ENCODE assay signal across 20 cellular contexts in the genomic region with DNA sequence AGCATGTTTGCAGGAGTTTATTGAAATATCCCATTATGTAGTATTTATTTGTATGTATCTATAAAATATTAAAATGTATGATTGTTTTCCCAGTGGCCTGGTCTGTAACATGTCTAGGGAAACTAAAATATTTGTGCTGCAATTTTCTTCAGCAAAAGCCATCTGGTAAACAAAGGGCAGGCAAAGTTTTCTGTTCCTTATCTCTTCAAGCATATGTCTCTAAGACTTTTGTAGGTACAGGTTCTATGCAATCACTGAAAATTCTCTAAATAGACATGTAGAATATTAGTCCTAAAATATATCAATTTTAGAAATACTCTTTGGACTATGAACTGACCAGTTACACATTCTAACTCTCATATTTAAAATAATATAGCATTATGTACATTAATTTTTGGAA.
DNase-seq lines count a peak whose midpoint lies in the region; ATAC-seq, FAIRE-seq and TF ChIP-seq lines count a peak whose summit lies in the region.
"Had no signal": no experiment of that assay in that cellular context is flagged by ENCODE, and none has a peak within 500 bp of the region (broad histone marks: within the 10 kb centered on the region; RNA-seq: fewer than 3 reads in every experiment).

No MANE protein-coding gene starts in this region.

- POLR2A ChIA-PET in activated CD4-positive, alpha-beta memory T cell treated with anti-CD3 and anti-CD28 coated beads for 36 hours (lab: Charles Lee) = no interaction called here

- H3K9me3 Mint-ChIP-seq in activated CD4-positive, alpha-beta memory T cell treated with anti-CD3 and anti-CD28 coated beads for 36 hours = peaks cover 4% of the 10 kb centered on the region

- ATAC-seq in right lobe of liver = no peak

- no peaks in the 10 kb centered on the region for H3K36me3 Mint-ChIP-seq in activated CD4-positive, alpha-beta memory T cell treated with anti-CD3 and anti-CD28 coated beads for 36 hours
- H3K36me3 Mint-ChIP-seq: CD14-positive monocyte; CD4-positive, alpha-beta memory T cell; CD4-positive, CD25-positive, alpha-beta regulatory T cell; CD8-positive, alpha-beta memory T cell had no signal

- no peaks in the 10 kb centered on the region for H3K27me3 ChIP-seq in right lobe of liver
- H3K27me3 ChIP-seq: BE2C, BLaER1 had no signal

- H3K4me3 ChIP-seq in right lobe of liver = no peak overlapping the region
- H3K4me3 ChIP-seq: BLaER1 had no signal

- CTCF ChIA-PET in activated CD4-positive, alpha-beta memory T cell treated with anti-CD3 and anti-CD28 coated beads for 36 hours (lab: Charles Lee) = no interaction called here

- H3K9me3 ChIP-seq in right lobe of liver = no peaks in the 10 kb centered on the region
- H3K9me3 ChIP-seq: BE2C, BLaER1 had no signal

- intact Hi-C loops in activated CD4-positive, alpha-beta memory T cell treated with anti-CD3 and anti-CD28 coated beads for 36 hours (cut with micrococcal nuclease) = no loop called here
- intact Hi-C loops in right lobe of liver (cut with DNase I) = no loop called here

- H3K4me1 ChIP-seq in right lobe of liver = no peaks in the 10 kb centered on the region
- H3K4me1 ChIP-seq: BE2C, BLaER1 had no signal

- peak; percentile 51 for FAIRE-seq in colon (lab: Jason Lieb, UNC)
- FAIRE-seq: G401.6, GM12891, GM19239 had no signal

- no peak for TF ChIP-seq CTCF in right lobe of liver (IDR thresholded peaks at IDR 0.05)

- H3K4me1 Mint-ChIP-seq in activated CD4-positive, alpha-beta memory T cell treated with anti-CD3 and anti-CD28 coated beads for 36 hours (ENCODE audit: low read depth) = no peaks in the 10 kb centered on the region
- H3K4me1 Mint-ChIP-seq: CD14-positive monocyte; CD4-positive, alpha-beta memory T cell; CD4-positive, CD25-positive, alpha-beta regulatory T cell; CD8-positive, alpha-beta memory T cell had no signal

- no peak overlapping the region for H3K27ac Mint-ChIP-seq in activated CD4-positive, alpha-beta memory T cell treated with anti-CD3 and anti-CD28 coated beads for 36 hours
- H3K27ac Mint-ChIP-seq: CD14-positive monocyte; CD4-positive, alpha-beta memory T cell; CD4-positive, CD25-positive, alpha-beta regulatory T cell; CD8-positive, alpha-beta memory T cell had no signal

- no peaks in the 10 kb centered on the region for H3K27me3 Mint-ChIP-seq in activated CD4-positive, alpha-beta memory T cell treated with anti-CD3 and anti-CD28 coated beads for 36 hours
- H3K27me3 Mint-ChIP-seq: CD4-positive, alpha-beta memory T cell; CD4-positive, CD25-positive, alpha-beta regulatory T cell; CD8-positive, alpha-beta memory T cell had no signal

- no peak overlapping the region for H3K4me3 Mint-ChIP-seq in activated CD4-positive, alpha-beta memory T cell treated with anti-CD3 and anti-CD28 coated beads for 36 hours
- H3K4me3 Mint-ChIP-seq: CD14-positive monocyte; CD4-positive, alpha-beta memory T cell; CD4-positive, CD25-positive, alpha-beta regulatory T cell; CD8-positive, alpha-beta memory T cell had no signal

- TF ChIP-seq POLR2A in right lobe of liver (IDR thresholded peaks at IDR 0.05) = no peak

- no peak overlapping the region for H3K27ac ChIP-seq in right lobe of liver
- H3K27ac ChIP-seq: BLaER1 had no signal

- peak; percentile 45 for DNase-seq in OCI-M1 (lab: John Stamatoyannopoulos, UW)
- no peak for DNase-seq in activated CD4-positive, alpha-beta memory T cell treated with anti-CD3 and anti-CD28 coated beads for 36 hours
- DNase-seq in right lobe of liver = no peak
- DNase-seq in UCSD-AML1 (lab: John Stamatoyannopoulos, UW; ENCODE audit: unreplicated experiment) = no peak
- DNase-seq: 8988T; ACHN; BE2C; C1 segment of cervical spinal cord; CD4-positive, alpha-beta memory T cell; CD4-positive, CD25-positive, alpha-beta regulatory T cell; CD8-positive, alpha-beta memory T cell; COR-L47; DMS79 treated with DMSO at 0.1 percent for 48 hours; GF-D8 had no signal

- no peaks in the 10 kb centered on the region for H3K36me3 ChIP-seq in right lobe of liver
- H3K36me3 ChIP-seq: BE2C, BLaER1 had no signal
